ENCODE assay signal across 8 cellular contexts in the genomic region with DNA sequence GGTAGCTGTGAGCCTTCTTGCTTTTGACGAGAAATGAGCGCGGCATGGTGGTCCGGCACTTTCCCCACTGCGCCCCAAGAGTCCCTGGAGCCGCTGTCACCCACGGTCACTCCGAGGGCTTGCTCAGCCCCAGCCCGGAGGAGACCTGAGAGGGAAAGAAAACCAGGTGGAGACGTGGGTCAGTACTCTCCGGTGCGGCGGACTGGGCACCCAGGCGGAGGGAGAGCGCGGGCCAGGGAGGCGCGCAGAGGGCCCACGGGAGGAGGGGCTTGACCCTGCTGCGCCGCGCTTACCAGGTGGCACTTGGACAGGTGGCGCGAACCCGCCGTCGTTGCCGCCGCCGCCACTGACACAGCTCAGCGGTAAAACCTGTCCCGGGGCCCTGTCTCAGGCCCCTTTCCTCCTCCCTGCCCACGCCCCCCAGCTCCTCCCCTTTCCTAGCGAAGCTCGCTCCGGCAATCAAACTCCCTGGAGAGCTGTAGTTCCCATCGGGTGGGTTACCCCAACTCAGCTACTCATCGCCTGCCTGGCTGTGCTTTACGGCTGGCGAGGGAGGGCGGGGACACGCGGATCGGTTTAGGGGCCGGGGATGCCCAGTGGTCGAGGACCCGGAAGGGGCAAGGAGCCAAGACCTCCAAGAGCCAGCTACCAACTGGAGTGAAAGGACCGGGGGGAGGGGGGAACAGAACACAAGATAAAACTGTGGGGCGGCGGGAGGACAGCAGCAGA. TPM values are rescaled to one million over a fixed set of nuclear protein-coding genes. Genes with fewer than 3 reads are reported as not detected.
DNase-seq lines count a peak whose midpoint lies in the region; ATAC-seq, FAIRE-seq and TF ChIP-seq lines count a peak whose summit lies in the region.

No MANE protein-coding gene starts in this region.

- no peaks in the 10 kb centered on the region for H3K27me3 Mint-ChIP-seq in activated CD4-positive, alpha-beta T cell treated with anti-CD3 and anti-CD28 coated beads for 36 hours

- peak overlapping the region; percentile 98 for H3K4me3 Mint-ChIP-seq in activated CD4-positive, alpha-beta T cell treated with anti-CD3 and anti-CD28 coated beads for 36 hours

- intact Hi-C loops in activated CD4-positive, alpha-beta T cell treated with anti-CD3 and anti-CD28 coated beads for 36 hours (cut with DNase I, micrococcal nuclease): loop anchor here (1.0 to 10.0 kb wide), 10 partner anchors 7 to 929 kb away; a partner anchor contains a TSS
- intact Hi-C loops in gastrocnemius medialis (cut with DNase I; ENCODE audit: low total_unique reads): no loop called here

- peak; percentile 75 for FAIRE-seq in GM18507 (lab: Jason Lieb, UNC)

- no peak for TF ChIP-seq POLR2A in gastrocnemius medialis (IDR thresholded peaks at IDR 0.05)

- H3K4me3 ChIP-seq in esophagus (ENCODE audit: low read depth in 1 of 2, low read length in 2 of 2): peak overlapping the region; percentile 37 to 52
- peak overlapping the region; percentile 51 to 64 (median 54) for H3K4me3 ChIP-seq in gastrocnemius medialis

- POLR2A ChIA-PET in activated CD4-positive, alpha-beta T cell treated with anti-CD3 and anti-CD28 coated beads for 36 hours (lab: Charles Lee): interaction anchor here (0.6 to 6.3 kb wide), 6 partner anchors 8 to 384 kb away, joined by 3 to 101 read pairs (median 8); no protein-coding TSS in a partner anchor

- no peaks in the 10 kb centered on the region for H3K9me3 ChIP-seq in esophagus (ENCODE audit: control insufficient read depth in 2 of 2, insufficient read depth in 1 of 2, low read depth in 1 of 2, low read length in 1 of 2)
- no peaks in the 10 kb centered on the region for H3K9me3 ChIP-seq in gastrocnemius medialis

- in situ Hi-C loops in gastrocnemius medialis (cut with MboI; ENCODE audit: low sequenced_read_pairs in 4 of 4): no loop called here

- whole genome bisulfite sequencing in esophagus, 2 donors: 1 to 3% methylated on average over 49 to 50 of the region's 50 CpGs

- no peaks in the 10 kb centered on the region for H3K9me3 Mint-ChIP-seq in activated CD4-positive, alpha-beta T cell treated with anti-CD3 and anti-CD28 coated beads for 36 hours (ENCODE audit: low read depth)

- no peak overlapping the region for H3K27ac ChIP-seq in esophagus (ENCODE audit: low read depth in 2 of 2, low read length in 1 of 2)
- H3K27ac ChIP-seq in gastrocnemius medialis: no peak overlapping the region

- H3K36me3 ChIP-seq in esophagus (ENCODE audit: control insufficient read depth in 2 of 2, insufficient read depth in 2 of 2, low read length in 1 of 2): no peaks in the 10 kb centered on the region
- no peaks in the 10 kb centered on the region for H3K36me3 ChIP-seq in gastrocnemius medialis

- H3K27me3 ChIP-seq in esophagus (ENCODE audit: control insufficient read depth in 1 of 2, insufficient read depth in 2 of 2, low read length in 2 of 2) (peaks cover 0 to 56% of the 10 kb centered on the region in 2 donors), gastrocnemius medialis (peaks cover 85 to 97% (median 94%) of the 10 kb centered on the region in 3 donors)

- CTCF ChIA-PET in activated CD4-positive, alpha-beta T cell treated with anti-CD3 and anti-CD28 coated beads for 36 hours (lab: Charles Lee): interaction anchor here (0.5 to 5.9 kb wide), 14 partner anchors 9 to 1559 kb away, joined by 3 to 42 read pairs (median 4); no protein-coding TSS in a partner anchor

- H3K4me1 Mint-ChIP-seq in activated CD4-positive, alpha-beta T cell treated with anti-CD3 and anti-CD28 coated beads for 36 hours: peaks cover 38% of the 10 kb centered on the region

- H3K36me3 Mint-ChIP-seq in activated CD4-positive, alpha-beta T cell treated with anti-CD3 and anti-CD28 coated beads for 36 hours (ENCODE audit: low read depth): peaks cover 60% of the 10 kb centered on the region

- DNase-seq in GM18507 (ENCODE audit: extremely low spot score, insufficient read length, low read depth) (no peak), MV-4-11 (lab: John Stamatoyannopoulos, UW) (peak; percentile 83), gastrocnemius medialis (no peak), foreskin melanocyte (no peak), NCI-H2227 (lab: John Stamatoyannopoulos, UW; ENCODE audit: unreplicated experiment) (no peak)
- DNase-seq in activated CD4-positive, alpha-beta T cell treated with anti-CD3 and anti-CD28 coated beads for 36 hours: peak; percentile 85
- DNase-seq in effector CD8-positive, alpha-beta T cell (lab: John Stamatoyannopoulos, UW): no peak

- H3K4me1 ChIP-seq in esophagus (ENCODE audit: control insufficient read depth in 2 of 2, insufficient read depth in 2 of 2, low read length in 1 of 2): peaks cover 19 to 42% of the 10 kb centered on the region in 2 donors
- H3K4me1 ChIP-seq in gastrocnemius medialis: peaks cover 47 to 56% of the 10 kb centered on the region in 2 donors

- peak overlapping the region; percentile 97 for H3K27ac Mint-ChIP-seq in activated CD4-positive, alpha-beta T cell treated with anti-CD3 and anti-CD28 coated beads for 36 hours

- peak; percentile 13 for ATAC-seq in activated CD4-positive, alpha-beta T cell treated with anti-CD3 and anti-CD28 coated beads for 36 hours
- no peak for ATAC-seq in gastrocnemius medialis

- TF ChIP-seq CTCF in gastrocnemius medialis (IDR thresholded peaks at IDR 0.05 in 4 of 5, conservative IDR thresholded peaks at IDR 0.05 in 1 of 5): no peak

RNA-seq across cellular contexts. Expression of a gene that starts 3.1 kb away (rescaled TPM):
- 10 to 100 TPM; 47.7 to 53.7 TPM for total RNA-seq in activated CD4-positive, alpha-beta T cell treated with anti-CD3 and anti-CD28 coated beads for 36 hours
- polyA plus RNA-seq in esophagus: under 1 TPM; 0.40 to 0.47 TPM
- not detected for total RNA-seq in gastrocnemius medialis

Comparison
In these comparisons a context has a peak if more than half of its experiments do, and no peak if none do; other contexts are left out.
1. DNase-seq: peak in MV-4-11 (single experiment) and activated CD4-positive, alpha-beta T cell treated with anti-CD3 and anti-CD28 coated beads for 36 hours (single experiment); none in GM18507 (single experiment), gastrocnemius medialis (0 of 2), effector CD8-positive, alpha-beta T cell (single experiment), foreskin melanocyte (single experiment) and NCI-H2227 (single experiment).
2. RNA of a gene that starts 3.1 kb away (total RNA-seq): 47.7 to 53.7 TPM in activated CD4-positive, alpha-beta T cell treated with anti-CD3 and anti-CD28 coated beads for 36 hours; not detected in gastrocnemius medialis; every median in the first group is over 10 times any median in the second.